Comparison of ENCODE assay signal across 16 cellular contexts in the genomic region with DNA sequence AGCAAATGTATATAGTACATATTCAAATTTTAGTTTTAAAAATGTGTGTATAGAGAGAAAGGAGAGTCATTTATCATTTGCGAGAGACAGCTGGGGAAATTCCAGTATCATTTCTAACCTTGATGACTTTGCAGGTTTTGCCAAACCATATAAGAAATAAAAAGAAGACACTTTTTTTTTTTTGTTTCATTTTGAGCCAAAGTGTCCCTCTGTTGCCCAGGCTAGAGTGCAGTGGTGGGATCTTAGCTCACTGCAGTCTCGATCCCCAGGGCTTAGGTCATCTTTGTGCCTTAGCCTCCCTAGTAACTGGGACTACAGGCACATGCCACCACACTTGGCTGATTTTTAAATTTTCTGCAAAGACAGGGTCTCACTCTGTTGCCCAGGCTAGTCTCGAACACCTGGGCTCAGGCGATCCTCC. TPM values are rescaled to one million over a fixed set of nuclear protein-coding genes. Genes with fewer than 3 reads are reported as not detected.
A peak's percentile ranks its signal among the peaks of the same experiment; 100 is the strongest.
DNase-seq lines count a peak whose midpoint lies in the region; ATAC-seq and TF ChIP-seq lines count a peak whose summit lies in the region.
"Had no signal": no experiment of that assay in that cellular context is flagged by ENCODE, and none has a peak within 500 bp of the region (broad histone marks: within the 10 kb centered on the region; RNA-seq: fewer than 3 reads in every experiment).

No MANE protein-coding gene starts in this region.

- H3K27me3 Mint-ChIP-seq in activated T-cell treated with anti-CD3 and anti-CD28 coated beads, Interleukin-2, amount 50 U/mL, for 72 hours (ENCODE audit: low read depth), result no peaks in the 10 kb centered on the region
- peaks cover 1% of the 10 kb centered on the region for H3K27me3 Mint-ChIP-seq in activated T-helper 1 cell treated with anti-CD3 and anti-CD28 coated beads, Interleukin-12 subunit alpha, Interleukin-12 subunit beta, Interleukin-2, Interleukin-4 antibody, amounts not matched to agents 30 ng/mL and 10 ng/mL and 1 ng/mL, durations not matched to agents 14 hours and 24 hours and 36 hours (ENCODE audit: insufficient read depth)
- no peaks in the 10 kb centered on the region for H3K27me3 Mint-ChIP-seq in HFFc6 (ENCODE audit: insufficient read depth)

- DNase-seq in activated T-cell treated with anti-CD3 and anti-CD28 coated beads, Interleukin-2, amount 50 U/mL, for 72 hours, result peak; percentile 15 to 18
- DNase-seq in activated T-cell treated with anti-CD3 and anti-CD28 coated beads, Interleukin-2, amount 50 U/mL, for 1 hour, result no peak
- DNase-seq in OCI-M1 (lab: John Stamatoyannopoulos, UW) (peak; percentile 51), HFFc6 (no peak), T1000 (lab: John Stamatoyannopoulos, UW) (no peak)
- no peak for DNase-seq in activated T-helper 1 cell treated with anti-CD3 and anti-CD28 coated beads, Interleukin-12 subunit alpha, Interleukin-12 subunit beta, Interleukin-2, Interleukin-4 antibody, amounts not matched to agents 30 ng/mL and 10 ng/mL and 1 ng/mL, durations not matched to agents 14 hours and 24 hours and 36 hours (ENCODE audit: low spot score)
- no peak for DNase-seq in stimulated activated effector memory CD8-positive, alpha-beta T cell treated with anti-CD3 and anti-CD28 coated beads, Interleukin-12 subunit alpha, Interleukin-12 subunit beta, amount 100 ng/mL, for 72 hours (ENCODE audit: low spot score in 2 of 2)
- DNase-seq: ACHN, C1 segment of cervical spinal cord, GM23248, NCI-H1105, NCI-H2081 treated with DMSO at 0.1 percent for 48 hours had no signal

- no peak for TF ChIP-seq CTCF in HFFc6 (IDR thresholded peaks at IDR 0.05)

- H3K9me3 Mint-ChIP-seq in activated T-cell treated with anti-CD3 and anti-CD28 coated beads, Interleukin-2, amount 50 U/mL, for 72 hours, result peaks cover 4 to 7% of the 10 kb centered on the region in 2 donors
- peaks cover 6% of the 10 kb centered on the region for H3K9me3 Mint-ChIP-seq in activated T-helper 1 cell treated with anti-CD3 and anti-CD28 coated beads, Interleukin-12 subunit alpha, Interleukin-12 subunit beta, Interleukin-2, Interleukin-4 antibody, amounts not matched to agents 30 ng/mL and 10 ng/mL and 1 ng/mL, durations not matched to agents 14 hours and 24 hours and 36 hours
- no peaks in the 10 kb centered on the region for H3K9me3 Mint-ChIP-seq in stimulated activated effector memory CD8-positive, alpha-beta T cell treated with anti-CD3 and anti-CD28 coated beads, Interleukin-12 subunit alpha, Interleukin-12 subunit beta, amount 100 ng/mL, for 72 hours
- H3K9me3 Mint-ChIP-seq in HFFc6, result no peaks in the 10 kb centered on the region

- H3K4me1 Mint-ChIP-seq in activated T-cell treated with anti-CD3 and anti-CD28 coated beads, Interleukin-2, amount 50 U/mL, for 72 hours (ENCODE audit: low read depth), result peaks cover 40% of the 10 kb centered on the region
- peaks cover 35% of the 10 kb centered on the region for H3K4me1 Mint-ChIP-seq in activated T-helper 1 cell treated with anti-CD3 and anti-CD28 coated beads, Interleukin-12 subunit alpha, Interleukin-12 subunit beta, Interleukin-2, Interleukin-4 antibody, amounts not matched to agents 30 ng/mL and 10 ng/mL and 1 ng/mL, durations not matched to agents 14 hours and 24 hours and 36 hours (ENCODE audit: low read depth)
- peaks cover 39% of the 10 kb centered on the region for H3K4me1 Mint-ChIP-seq in stimulated activated effector memory CD8-positive, alpha-beta T cell treated with anti-CD3 and anti-CD28 coated beads, Interleukin-12 subunit alpha, Interleukin-12 subunit beta, amount 100 ng/mL, for 72 hours
- H3K4me1 Mint-ChIP-seq in HFFc6 (ENCODE audit: low read depth), result peaks cover 20% of the 10 kb centered on the region

- H3K4me3 Mint-ChIP-seq in activated T-cell treated with anti-CD3 and anti-CD28 coated beads, Interleukin-2, amount 50 U/mL, for 72 hours, result peak overlapping the region; percentile 40 to 41
- no peak overlapping the region for H3K4me3 Mint-ChIP-seq in activated T-helper 1 cell treated with anti-CD3 and anti-CD28 coated beads, Interleukin-12 subunit alpha, Interleukin-12 subunit beta, Interleukin-2, Interleukin-4 antibody, amounts not matched to agents 30 ng/mL and 10 ng/mL and 1 ng/mL, durations not matched to agents 14 hours and 24 hours and 36 hours
- peak overlapping the region; percentile 42 for H3K4me3 Mint-ChIP-seq in stimulated activated effector memory CD8-positive, alpha-beta T cell treated with anti-CD3 and anti-CD28 coated beads, Interleukin-12 subunit alpha, Interleukin-12 subunit beta, amount 100 ng/mL, for 72 hours
- H3K4me3 Mint-ChIP-seq in HFFc6, result no peak overlapping the region

- peaks cover 5 to 13% of the 10 kb centered on the region in 2 donors for H3K36me3 Mint-ChIP-seq in activated T-cell treated with anti-CD3 and anti-CD28 coated beads, Interleukin-2, amount 50 U/mL, for 72 hours (ENCODE audit: insufficient read depth in 2 of 2)
- peaks cover 21% of the 10 kb centered on the region for H3K36me3 Mint-ChIP-seq in activated T-helper 1 cell treated with anti-CD3 and anti-CD28 coated beads, Interleukin-12 subunit alpha, Interleukin-12 subunit beta, Interleukin-2, Interleukin-4 antibody, amounts not matched to agents 30 ng/mL and 10 ng/mL and 1 ng/mL, durations not matched to agents 14 hours and 24 hours and 36 hours (ENCODE audit: low read depth)
- peaks cover 7% of the 10 kb centered on the region for H3K36me3 Mint-ChIP-seq in stimulated activated effector memory CD8-positive, alpha-beta T cell treated with anti-CD3 and anti-CD28 coated beads, Interleukin-12 subunit alpha, Interleukin-12 subunit beta, amount 100 ng/mL, for 72 hours
- peaks cover 19% of the 10 kb centered on the region for H3K36me3 Mint-ChIP-seq in HFFc6 (ENCODE audit: low read depth)

- peak; percentile 71 to 72 for ATAC-seq in activated T-cell treated with anti-CD3 and anti-CD28 coated beads, Interleukin-2, amount 50 U/mL, for 72 hours (replicated peaks in 1 of 2)
- peak; percentile 73 for ATAC-seq in stimulated activated effector memory CD8-positive, alpha-beta T cell treated with anti-CD3 and anti-CD28 coated beads, Interleukin-12 subunit alpha, Interleukin-12 subunit beta, amount 100 ng/mL, for 72 hours
- no peak for ATAC-seq in GM21515 (IDR thresholded peaks at IDR 0.05; ENCODE audit: unreplicated experiment)
- ATAC-seq: Right ventricle myocardium inferior had no signal

- peak overlapping the region; percentile 88 for H3K27ac Mint-ChIP-seq in activated T-cell treated with anti-CD3 and anti-CD28 coated beads, Interleukin-2, amount 50 U/mL, for 72 hours
- peak overlapping the region; percentile 61 for H3K27ac Mint-ChIP-seq in activated T-helper 1 cell treated with anti-CD3 and anti-CD28 coated beads, Interleukin-12 subunit alpha, Interleukin-12 subunit beta, Interleukin-2, Interleukin-4 antibody, amounts not matched to agents 30 ng/mL and 10 ng/mL and 1 ng/mL, durations not matched to agents 14 hours and 24 hours and 36 hours
- peak overlapping the region; percentile 75 for H3K27ac Mint-ChIP-seq in stimulated activated effector memory CD8-positive, alpha-beta T cell treated with anti-CD3 and anti-CD28 coated beads, Interleukin-12 subunit alpha, Interleukin-12 subunit beta, amount 100 ng/mL, for 72 hours
- H3K27ac Mint-ChIP-seq in HFFc6, result no peak overlapping the region

- intact Hi-C loops in activated T-helper 1 cell treated with anti-CD3 and anti-CD28 coated beads, Interleukin-12 subunit alpha, Interleukin-12 subunit beta, Interleukin-2, Interleukin-4 antibody, amounts not matched to agents 30 ng/mL and 10 ng/mL and 1 ng/mL, durations not matched to agents 14 hours and 24 hours and 36 hours (cut with micrococcal nuclease), result no loop called here

RNA-seq across cellular contexts. Expression of a gene that starts 38.4 kb away (rescaled TPM):
- total RNA-seq in activated T-cell treated with anti-CD3 and anti-CD28 coated beads, Interleukin-2, amount 50 U/mL, for 72 hours, result under 1 TPM; 0.10 to 0.16 TPM
- 0.10 and 0.24 TPM in 2 replicates for total RNA-seq in activated T-helper 1 cell treated with anti-CD3 and anti-CD28 coated beads, Interleukin-12 subunit alpha, Interleukin-12 subunit beta, Interleukin-2, Interleukin-4 antibody, amounts not matched to agents 30 ng/mL and 10 ng/mL and 1 ng/mL, durations not matched to agents 14 hours and 24 hours and 36 hours
- under 1 TPM in 2 of 6 experiments, not detected in 4; 0.09 to 0.41 TPM for total RNA-seq in HFFc6 (2021; fragmentation: NEBNext Ultra II Directional; extraction: Animal tissue kit (Norgen Biotek cat#: 25700))
- total RNA-seq: GM23248, NCI-H460, SK-MEL-5 had no signal

RNA-seq across cellular contexts. Expression of a gene that starts 46.0 kb away (rescaled TPM):
- total RNA-seq in activated T-cell treated with anti-CD3 and anti-CD28 coated beads, Interleukin-2, amount 50 U/mL, for 72 hours, result 10 to 100 TPM; 16.3 to 16.4 TPM
- 12.7 and 16.3 TPM in 2 replicates for total RNA-seq in activated T-helper 1 cell treated with anti-CD3 and anti-CD28 coated beads, Interleukin-12 subunit alpha, Interleukin-12 subunit beta, Interleukin-2, Interleukin-4 antibody, amounts not matched to agents 30 ng/mL and 10 ng/mL and 1 ng/mL, durations not matched to agents 14 hours and 24 hours and 36 hours
- total RNA-seq in HFFc6 (2021; fragmentation: NEBNext Ultra II Directional; extraction: Animal tissue kit (Norgen Biotek cat#: 25700)), result 10 to 100 TPM; 16.9 to 28.2 (median 22.7) TPM

RNA-seq across cellular contexts. Expression of a gene that starts 53.0 kb away (rescaled TPM):
- total RNA-seq in activated T-cell treated with anti-CD3 and anti-CD28 coated beads, Interleukin-2, amount 50 U/mL, for 72 hours, result not detected
- not detected in 2 replicates for total RNA-seq in activated T-helper 1 cell treated with anti-CD3 and anti-CD28 coated beads, Interleukin-12 subunit alpha, Interleukin-12 subunit beta, Interleukin-2, Interleukin-4 antibody, amounts not matched to agents 30 ng/mL and 10 ng/mL and 1 ng/mL, durations not matched to agents 14 hours and 24 hours and 36 hours
- not detected for total RNA-seq in HFFc6 (2021; fragmentation: NEBNext Ultra II Directional; extraction: Animal tissue kit (Norgen Biotek cat#: 25700))
- total RNA-seq: GM23248, NCI-H460, Right ventricle myocardium inferior, SK-MEL-5 had no signal

Comparison
In these comparisons a context has a peak if more than half of its experiments do, and no peak if none do; other contexts are left out.
1. DNase-seq: peak in activated T-cell treated with anti-CD3 and anti-CD28 coated beads, Interleukin-2, amount 50 U/mL, for 72 hours (2 of 2) and OCI-M1 (single experiment); none in activated T-cell treated with anti-CD3 and anti-CD28 coated beads, Interleukin-2, amount 50 U/mL, for 1 hour (single experiment), activated T-helper 1 cell treated with anti-CD3 and anti-CD28 coated beads, Interleukin-12 subunit alpha, Interleukin-12 subunit beta, Interleukin-2, Interleukin-4 antibody, amounts not matched to agents 30 ng/mL and 10 ng/mL and 1 ng/mL, durations not matched to agents 14 hours and 24 hours and 36 hours (single experiment), stimulated activated effector memory CD8-positive, alpha-beta T cell treated with anti-CD3 and anti-CD28 coated beads, Interleukin-12 subunit alpha, Interleukin-12 subunit beta, amount 100 ng/mL, for 72 hours (0 of 2), HFFc6 (single experiment) and T1000 (single experiment).
2. H3K4me3 Mint-ChIP-seq: peak in activated T-cell treated with anti-CD3 and anti-CD28 coated beads, Interleukin-2, amount 50 U/mL, for 72 hours (2 of 2) and stimulated activated effector memory CD8-positive, alpha-beta T cell treated with anti-CD3 and anti-CD28 coated beads, Interleukin-12 subunit alpha, Interleukin-12 subunit beta, amount 100 ng/mL, for 72 hours (single experiment); none in activated T-helper 1 cell treated with anti-CD3 and anti-CD28 coated beads, Interleukin-12 subunit alpha, Interleukin-12 subunit beta, Interleukin-2, Interleukin-4 antibody, amounts not matched to agents 30 ng/mL and 10 ng/mL and 1 ng/mL, durations not matched to agents 14 hours and 24 hours and 36 hours (single experiment) and HFFc6 (single experiment).